In the genomic region with DNA sequence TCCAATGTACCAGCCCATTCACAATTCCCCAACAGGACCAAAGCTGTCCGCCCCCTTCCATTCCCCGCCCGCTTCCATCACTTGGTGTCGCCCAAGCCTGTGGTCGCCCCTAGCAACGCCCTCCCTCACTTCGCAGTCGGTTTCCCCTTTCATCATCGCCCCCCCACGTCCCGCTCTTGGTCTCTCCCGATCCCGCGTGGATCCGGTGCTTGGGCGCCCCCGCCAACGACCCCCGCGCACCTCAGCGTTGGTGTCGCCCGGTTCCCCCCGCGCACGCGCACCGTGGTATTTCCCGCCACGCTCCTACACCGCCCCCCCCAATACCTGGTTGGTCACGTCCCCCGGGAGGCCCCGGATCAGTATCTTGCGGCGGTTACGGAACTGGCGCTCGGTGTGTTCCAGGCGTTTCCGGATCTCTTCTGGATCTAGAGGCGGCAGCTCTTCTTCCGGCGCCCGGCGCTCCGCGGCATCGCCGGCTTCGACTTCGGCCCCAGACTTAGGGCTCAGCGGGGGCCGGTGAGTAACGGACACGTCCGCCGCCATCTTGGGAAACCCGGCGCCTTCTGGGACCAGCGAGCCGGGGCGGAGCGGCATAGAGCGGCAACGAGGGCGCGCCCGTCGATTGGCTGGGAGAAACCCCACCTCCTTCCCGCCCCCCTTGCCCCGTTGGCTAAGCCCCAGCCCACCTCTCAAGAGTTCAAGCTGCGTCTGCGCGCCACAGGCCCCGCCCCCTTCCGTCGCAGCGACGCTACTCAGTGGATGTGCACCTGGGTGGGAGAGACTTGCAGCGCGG, we compare ENCODE assay signal across 2 cellular contexts.
TF ChIP-seq lines count a peak whose summit lies in the region.

A gene with protein sequence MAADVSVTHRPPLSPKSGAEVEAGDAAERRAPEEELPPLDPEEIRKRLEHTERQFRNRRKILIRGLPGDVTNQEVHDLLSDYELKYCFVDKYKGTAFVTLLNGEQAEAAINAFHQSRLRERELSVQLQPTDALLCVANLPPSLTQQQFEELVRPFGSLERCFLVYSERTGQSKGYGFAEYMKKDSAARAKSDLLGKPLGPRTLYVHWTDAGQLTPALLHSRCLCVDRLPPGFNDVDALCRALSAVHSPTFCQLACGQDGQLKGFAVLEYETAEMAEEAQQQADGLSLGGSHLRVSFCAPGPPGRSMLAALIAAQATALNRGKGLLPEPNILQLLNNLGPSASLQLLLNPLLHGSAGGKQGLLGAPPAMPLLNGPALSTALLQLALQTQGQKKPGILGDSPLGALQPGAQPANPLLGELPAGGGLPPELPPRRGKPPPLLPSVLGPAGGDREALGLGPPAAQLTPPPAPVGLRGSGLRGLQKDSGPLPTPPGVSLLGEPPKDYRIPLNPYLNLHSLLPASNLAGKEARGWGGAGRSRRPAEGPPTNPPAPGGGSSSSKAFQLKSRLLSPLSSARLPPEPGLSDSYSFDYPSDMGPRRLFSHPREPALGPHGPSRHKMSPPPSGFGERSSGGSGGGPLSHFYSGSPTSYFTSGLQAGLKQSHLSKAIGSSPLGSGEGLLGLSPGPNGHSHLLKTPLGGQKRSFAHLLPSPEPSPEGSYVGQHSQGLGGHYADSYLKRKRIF (minus strand): TSS at position 565 of the 793 bp plus-strand sequence. CDS start 22 bp downstream, at position 543.

TF ChIP-seq in A549, 52 proteins besides CTCF, POLR2A, EP300 and RAD21 (continues in another document):
- TF ChIP-seq REST (IDR thresholded peaks at IDR 0.05) (no peak), CEBPB (IDR thresholded peaks at IDR 0.05) (no peak), BHLHE40 (IDR thresholded peaks at IDR 0.05; ENCODE audit: low read depth, low read length) (no peak), PHF8 (IDR thresholded peaks at IDR 0.05; ENCODE audit: borderline replicate concordance, low read depth) (peak; percentile 81; the same call in 1 of the 2 replicates), PBX3 (IDR thresholded peaks at IDR 0.05) (no peak), FOSL2 (IDR thresholded peaks at IDR 0.05) (no peak), FOSL2 (CRISPR knock-in tag; IDR thresholded peaks at IDR 0.05) (peak; percentile 33; the same call in 1 of the 2 replicates), MYC (IDR thresholded peaks at IDR 0.05; ENCODE audit: borderline replicate concordance, low read length) (peak; percentile 15; the same call in 1 of the 2 replicates), GATA3 (IDR thresholded peaks at IDR 0.05; ENCODE audit: borderline replicate concordance) (peak; percentile 74), HEYL (CRISPR knock-in tag; IDR thresholded peaks at IDR 0.05) (no peak), NPAS2 (CRISPR knock-in tag; IDR thresholded peaks at IDR 0.05; ENCODE audit: borderline replicate concordance) (no peak), CBX2 (IDR thresholded peaks at IDR 0.05; ENCODE audit: borderline replicate concordance, low read depth) (no peak), ZC3H11A (IDR thresholded peaks at IDR 0.05) (no peak), POLR2AphosphoS2 (conservative IDR thresholded peaks at IDR 0.05; ENCODE audit: low read length) (no peak), ATOH8 (CRISPR knock-in tag; IDR thresholded peaks at IDR 0.05; ENCODE audit: low read depth) (no peak), TFCP2L1 (CRISPR knock-in tag; IDR thresholded peaks at IDR 0.05) (no peak), SMC3 (IDR thresholded peaks at IDR 0.05) (no peak), KDM5A (IDR thresholded peaks at IDR 0.05) (peak; percentile 68), HOXB13 (CRISPR knock-in tag; IDR thresholded peaks at IDR 0.05; ENCODE audit: low read depth) (no peak), HOXB5 (CRISPR knock-in tag; IDR thresholded peaks at IDR 0.05) (no peak), MAFK (IDR thresholded peaks at IDR 0.05; ENCODE audit: partially characterized antibody) (no peak)
- TF ChIP-seq, protein P1, sequence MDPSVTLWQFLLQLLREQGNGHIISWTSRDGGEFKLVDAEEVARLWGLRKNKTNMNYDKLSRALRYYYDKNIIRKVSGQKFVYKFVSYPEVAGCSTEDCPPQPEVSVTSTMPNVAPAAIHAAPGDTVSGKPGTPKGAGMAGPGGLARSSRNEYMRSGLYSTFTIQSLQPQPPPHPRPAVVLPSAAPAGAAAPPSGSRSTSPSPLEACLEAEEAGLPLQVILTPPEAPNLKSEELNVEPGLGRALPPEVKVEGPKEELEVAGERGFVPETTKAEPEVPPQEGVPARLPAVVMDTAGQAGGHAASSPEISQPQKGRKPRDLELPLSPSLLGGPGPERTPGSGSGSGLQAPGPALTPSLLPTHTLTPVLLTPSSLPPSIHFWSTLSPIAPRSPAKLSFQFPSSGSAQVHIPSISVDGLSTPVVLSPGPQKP (IDR thresholded peaks at IDR 0.05; ENCODE audit: low read depth, low read length), result no peak
- TF ChIP-seq, protein P2, sequence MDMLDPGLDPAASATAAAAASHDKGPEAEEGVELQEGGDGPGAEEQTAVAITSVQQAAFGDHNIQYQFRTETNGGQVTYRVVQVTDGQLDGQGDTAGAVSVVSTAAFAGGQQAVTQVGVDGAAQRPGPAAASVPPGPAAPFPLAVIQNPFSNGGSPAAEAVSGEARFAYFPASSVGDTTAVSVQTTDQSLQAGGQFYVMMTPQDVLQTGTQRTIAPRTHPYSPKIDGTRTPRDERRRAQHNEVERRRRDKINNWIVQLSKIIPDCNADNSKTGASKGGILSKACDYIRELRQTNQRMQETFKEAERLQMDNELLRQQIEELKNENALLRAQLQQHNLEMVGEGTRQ (IDR thresholded peaks at IDR 0.05), result no peak

TF ChIP-seq in K562, 482 proteins besides CTCF, POLR2A, EP300 and RAD21 (continued from another document and continues in another):
- TF ChIP-seq RERE (CRISPR knock-in tag; IDR thresholded peaks at IDR 0.05; ENCODE audit: borderline replicate concordance), result no peak
- TF ChIP-seq STAG1 (CRISPR knock-in tag; IDR thresholded peaks at IDR 0.05; ENCODE audit: borderline replicate concordance), result peak; percentile 38
- TF ChIP-seq PCBP2 (IDR thresholded peaks at IDR 0.05; ENCODE audit: low read depth, low read length, poor library complexity, severe bottlenecking), result no peak
- TF ChIP-seq RBM22 (IDR thresholded peaks at IDR 0.05; ENCODE audit: low read depth, low read length, poor library complexity, severe bottlenecking), result peak; percentile 82
- no peak for TF ChIP-seq RBM15 (IDR thresholded peaks at IDR 0.05; ENCODE audit: insufficient read depth, low read length)
- no peak for TF ChIP-seq KAT2B (IDR thresholded peaks at IDR 0.05; ENCODE audit: low read depth, low read length)
- TF ChIP-seq, protein P3, sequence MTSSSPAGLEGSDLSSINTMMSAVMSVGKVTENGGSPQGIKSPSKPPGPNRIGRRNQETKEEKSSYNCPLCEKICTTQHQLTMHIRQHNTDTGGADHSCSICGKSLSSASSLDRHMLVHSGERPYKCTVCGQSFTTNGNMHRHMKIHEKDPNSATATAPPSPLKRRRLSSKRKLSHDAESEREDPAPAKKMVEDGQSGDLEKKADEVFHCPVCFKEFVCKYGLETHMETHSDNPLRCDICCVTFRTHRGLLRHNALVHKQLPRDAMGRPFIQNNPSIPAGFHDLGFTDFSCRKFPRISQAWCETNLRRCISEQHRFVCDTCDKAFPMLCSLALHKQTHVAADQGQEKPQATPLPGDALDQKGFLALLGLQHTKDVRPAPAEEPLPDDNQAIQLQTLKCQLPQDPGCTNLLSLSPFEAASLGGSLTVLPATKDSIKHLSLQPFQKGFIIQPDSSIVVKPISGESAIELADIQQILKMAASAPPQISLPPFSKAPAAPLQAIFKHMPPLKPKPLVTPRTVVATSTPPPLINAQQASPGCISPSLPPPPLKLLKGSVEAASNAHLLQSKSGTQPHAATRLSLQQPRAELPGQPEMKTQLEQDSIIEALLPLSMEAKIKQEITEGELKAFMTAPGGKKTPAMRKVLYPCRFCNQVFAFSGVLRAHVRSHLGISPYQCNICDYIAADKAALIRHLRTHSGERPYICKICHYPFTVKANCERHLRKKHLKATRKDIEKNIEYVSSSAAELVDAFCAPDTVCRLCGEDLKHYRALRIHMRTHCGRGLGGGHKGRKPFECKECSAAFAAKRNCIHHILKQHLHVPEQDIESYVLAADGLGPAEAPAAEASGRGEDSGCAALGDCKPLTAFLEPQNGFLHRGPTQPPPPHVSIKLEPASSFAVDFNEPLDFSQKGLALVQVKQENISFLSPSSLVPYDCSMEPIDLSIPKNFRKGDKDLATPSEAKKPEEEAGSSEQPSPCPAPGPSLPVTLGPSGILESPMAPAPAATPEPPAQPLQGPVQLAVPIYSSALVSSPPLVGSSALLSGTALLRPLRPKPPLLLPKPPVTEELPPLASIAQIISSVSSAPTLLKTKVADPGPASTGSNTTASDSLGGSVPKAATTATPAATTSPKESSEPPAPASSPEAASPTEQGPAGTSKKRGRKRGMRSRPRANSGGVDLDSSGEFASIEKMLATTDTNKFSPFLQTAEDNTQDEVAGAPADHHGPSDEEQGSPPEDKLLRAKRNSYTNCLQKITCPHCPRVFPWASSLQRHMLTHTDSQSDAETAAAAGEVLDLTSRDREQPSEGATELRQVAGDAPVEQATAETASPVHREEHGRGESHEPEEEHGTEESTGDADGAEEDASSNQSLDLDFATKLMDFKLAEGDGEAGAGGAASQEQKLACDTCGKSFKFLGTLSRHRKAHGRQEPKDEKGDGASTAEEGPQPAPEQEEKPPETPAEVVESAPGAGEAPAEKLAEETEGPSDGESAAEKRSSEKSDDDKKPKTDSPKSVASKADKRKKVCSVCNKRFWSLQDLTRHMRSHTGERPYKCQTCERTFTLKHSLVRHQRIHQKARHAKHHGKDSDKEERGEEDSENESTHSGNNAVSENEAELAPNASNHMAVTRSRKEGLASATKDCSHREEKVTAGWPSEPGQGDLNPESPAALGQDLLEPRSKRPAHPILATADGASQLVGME (CRISPR knock-in tag; IDR thresholded peaks at IDR 0.05), result no peak
- no peak for TF ChIP-seq ZKSCAN3 (CRISPR knock-in tag; IDR thresholded peaks at IDR 0.05)
- TF ChIP-seq ELF1 (tag; IDR thresholded peaks at IDR 0.05), result no peak; the same call in 1 of the 2 replicates
- no peak for TF ChIP-seq ZNF584 (CRISPR knock-in tag; IDR thresholded peaks at IDR 0.05; ENCODE audit: low read depth)
- TF ChIP-seq ZNF347 (CRISPR knock-in tag; IDR thresholded peaks at IDR 0.05; ENCODE audit: low read depth), result no peak
- peak; percentile 44; the same call in 1 of the 2 replicates for TF ChIP-seq CREB1 (IDR thresholded peaks at IDR 0.05)
- peak; percentile 65 for TF ChIP-seq CREB1 (CRISPR knock-in tag; IDR thresholded peaks at IDR 0.05)
- TF ChIP-seq SRSF3 (IDR thresholded peaks at IDR 0.05; ENCODE audit: insufficient read depth, low read length), result no peak
- TF ChIP-seq, protein P4, sequence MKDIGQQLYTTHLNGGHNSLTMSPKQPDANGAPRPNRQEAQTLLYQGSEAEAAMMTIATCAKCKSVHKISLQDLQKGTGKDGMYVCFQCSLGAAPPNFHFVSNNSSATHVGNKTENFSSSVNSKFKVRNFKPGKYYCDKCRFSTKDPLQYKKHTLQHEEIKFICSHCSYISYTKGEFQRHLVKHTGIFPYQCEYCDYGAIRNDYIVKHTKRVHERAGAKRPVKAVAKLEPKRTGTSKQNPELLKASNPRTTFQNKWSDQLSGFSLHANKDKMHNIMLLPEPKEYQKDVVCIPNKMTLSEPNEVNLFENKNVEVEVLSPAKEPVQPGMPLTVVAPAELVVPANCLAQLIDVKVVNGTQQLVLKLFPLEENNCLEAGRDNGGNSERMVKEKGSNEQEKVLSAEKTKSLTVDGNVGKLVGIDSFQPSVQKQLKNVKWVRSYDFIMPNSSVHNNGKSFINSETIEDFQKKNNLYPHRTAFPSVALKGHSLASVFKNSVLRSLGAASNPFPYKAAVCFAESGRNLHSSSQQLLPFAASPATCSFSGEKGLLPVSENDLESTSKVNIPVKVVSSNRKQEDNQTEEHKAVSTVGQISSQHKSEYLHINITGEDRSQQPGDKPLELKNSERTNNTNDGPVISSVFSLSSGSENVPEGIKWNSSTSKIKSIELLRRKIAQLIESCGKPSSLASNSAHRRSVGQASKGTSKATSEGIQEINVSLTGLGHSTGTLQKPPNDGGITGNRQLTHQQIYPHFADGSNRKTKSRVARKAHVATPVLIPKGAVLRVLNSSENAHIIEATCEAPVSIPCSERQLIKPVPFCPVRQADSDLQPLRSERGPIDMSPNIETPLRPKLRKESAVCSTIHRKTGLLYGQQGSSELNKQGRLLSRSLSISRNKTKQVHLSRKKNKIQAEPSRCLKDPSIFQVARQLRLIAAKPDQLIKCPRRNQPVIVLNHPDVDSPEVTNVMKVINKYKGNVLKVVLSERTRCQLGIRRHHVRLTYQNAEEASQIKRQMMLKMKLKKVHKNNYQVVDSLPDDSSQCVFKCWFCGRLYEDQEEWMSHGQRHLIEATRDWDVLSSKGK (CRISPR knock-in tag; IDR thresholded peaks at IDR 0.05), result no peak
- 0 out of 4 replicates have a peak, but pooled peaks of 1 of the 2 experiments have one; percentile 16 for TF ChIP-seq SRF (CRISPR knock-in tag; IDR thresholded peaks at IDR 0.05)
- TF ChIP-seq ZNF431 (CRISPR knock-in tag; IDR thresholded peaks at IDR 0.05), result 0 out of 2 replicates have a peak, but pooled peaks have one; percentile 2
- 0 out of 2 replicates have a peak, but pooled peaks have one; percentile 83 for TF ChIP-seq CAMTA2 (CRISPR knock-in tag; conservative IDR thresholded peaks at IDR 0.05)
- TF ChIP-seq TSC22D4 (tag; IDR thresholded peaks at IDR 0.05), result no peak
